Comparison of ENCODE assay signal across 18 cellular contexts in genomic region chr16:12716658-12717057, GRCh38.
DNase-seq lines count a peak whose midpoint lies in the region; ATAC-seq and TF ChIP-seq lines count a peak whose summit lies in the region.
"Had no signal": no experiment of that assay in that cellular context is flagged by ENCODE, and none has a peak within 500 bp of the region (broad histone marks: within the 10 kb centered on the region; RNA-seq: fewer than 3 reads in every experiment).

No MANE protein-coding gene starts in this region.

- H2BK12ac ChIP-seq in H9 (ENCODE audit: insufficient read length, low read depth, low read length) = no peak overlapping the region

- no peaks in the 10 kb centered on the region for H3K27me3 Mint-ChIP-seq in H9 (ENCODE audit: low read depth)
- H3K27me3 Mint-ChIP-seq in effector memory CD8-positive, alpha-beta T cell = no peaks in the 10 kb centered on the region
- H3K27me3 Mint-ChIP-seq: IgD-negative memory B cell had no signal

- ATAC-seq in effector memory CD8-positive, alpha-beta T cell (replicated peaks) = no peak
- no peak for ATAC-seq in GM18868 (IDR thresholded peaks at IDR 0.05; ENCODE audit: unreplicated experiment)
- ATAC-seq: A549; CD8-positive, alpha-beta T cell; HCT116 had no signal

- H2BK15ac ChIP-seq in H9 (ENCODE audit: low read depth, low read length) = no peak overlapping the region

- H3K56ac ChIP-seq in H9 (ENCODE audit: insufficient read length, low read depth, low read length) = no peak overlapping the region

- intact Hi-C loops in testis (cut with DNase I; ENCODE audit: low total_unique reads) = no loop called here

- no peak overlapping the region for H4K5ac ChIP-seq in H9 (ENCODE audit: insufficient read length, low read depth, low read length)

- H3K27me3 ChIP-seq in H9 (ENCODE audit: insufficient read depth, low read length) (no peaks in the 10 kb centered on the region), testis (no peaks in the 10 kb centered on the region)
- H3K27me3 ChIP-seq: BE2C had no signal

- H3K4me2 ChIP-seq in H9 (ENCODE audit: insufficient read depth, insufficient read length, low read length) = no peak overlapping the region
- H3K4me2 ChIP-seq: A549 had no signal

- H3K9me3 Mint-ChIP-seq in H9 = peaks cover 9 to 11% of the 10 kb centered on the region in 2 experiments; a peak in 4 of 5 replicates
- peaks cover 0 to 2% of the 10 kb centered on the region in 2 donors for H3K9me3 Mint-ChIP-seq in effector memory CD8-positive, alpha-beta T cell

- no peak overlapping the region for H2AK5ac ChIP-seq in H9 (ENCODE audit: insufficient read length, low read length)

- no peaks in the 10 kb centered on the region for H4K20me1 ChIP-seq in H9 (ENCODE audit: control insufficient read depth, insufficient read depth, insufficient read length)

- no peaks in the 10 kb centered on the region for H3K79me2 ChIP-seq in H9 (ENCODE audit: insufficient read depth, low read length)

- TF ChIP-seq CTCF in H9 (conservative IDR thresholded peaks at IDR 0.05) = no peak
- TF ChIP-seq CTCF in testis (IDR thresholded peaks at IDR 0.05) = no peak

- H3K4ac ChIP-seq in H9 (ENCODE audit: low read depth, low read length) = no peak overlapping the region

- no peaks in the 10 kb centered on the region for H3K23me2 ChIP-seq in H9 (ENCODE audit: insufficient read length, low read depth, low read length, poor library complexity, severe bottlenecking)

- no peak overlapping the region for H3K18ac ChIP-seq in H9 (ENCODE audit: insufficient read length, low read depth, low read length)

- H2BK5ac ChIP-seq in H9 (ENCODE audit: insufficient read length, low read length) = no peak overlapping the region

- H3K27ac ChIP-seq in H9 (ENCODE audit: insufficient read length, low read depth, low read length) (no peak overlapping the region), testis (no peak overlapping the region)
- H3K27ac ChIP-seq: A549, C4-2B had no signal

- H3K9ac ChIP-seq in H9 (ENCODE audit: extremely low read depth, insufficient read length, low read length) = no peak overlapping the region

- H3K36me3 Mint-ChIP-seq in H9 (ENCODE audit: insufficient read depth in 1 of 3, low read depth in 3 of 3) = peaks cover 3 to 5% (median 4%) of the 10 kb centered on the region in 3 experiments; a peak in 4 of 7 replicates
- H3K36me3 Mint-ChIP-seq in effector memory CD8-positive, alpha-beta T cell (ENCODE audit: insufficient read depth) = peaks cover 7% of the 10 kb centered on the region

- no peaks in the 10 kb centered on the region for H3K79me1 ChIP-seq in H9 (ENCODE audit: insufficient read depth, low read depth, low read length, poor library complexity, severe bottlenecking)

- no peak overlapping the region for H2BK120ac ChIP-seq in H9 (ENCODE audit: low read depth, low read length, poor library complexity, severe bottlenecking)

- no peak overlapping the region for H2BK20ac ChIP-seq in H9 (ENCODE audit: low read depth, low read length, poor library complexity, severe bottlenecking)

- H3K9me3 ChIP-seq in H9 (ENCODE audit: control insufficient read depth, low read depth, low read length) (no peaks in the 10 kb centered on the region), testis (no peaks in the 10 kb centered on the region)
- H3K9me3 ChIP-seq: A549, BE2C had no signal

- no peaks in the 10 kb centered on the region for H3K36me3 ChIP-seq in testis (ENCODE audit: low read depth, missing control alignments)
- H3K36me3 ChIP-seq: BE2C had no signal

- DNase-seq in H9 (no peak), amniotic epithelial cell (ENCODE audit: low read depth) (peak; percentile 43), mesenteric fat pad (ENCODE audit: low spot score) (peak; percentile 45), testis (peak; percentile 31), dedifferentiated amniotic fluid mesenchymal stem cell (ENCODE audit: extremely low spot score) (no peak)
- no peak for DNase-seq in effector memory CD8-positive, alpha-beta T cell
- DNase-seq: BE2C; CD8-positive, alpha-beta T cell; COR-L47; DMS153; DMS79 treated with DMSO at 0.1 percent for 48 hours; EL; GOT3 had no signal

- no peak overlapping the region for H3K14ac ChIP-seq in H9 (ENCODE audit: insufficient read depth, low read length)

- no peak overlapping the region for H2AFZ ChIP-seq in H9 (ENCODE audit: low read length)

- H4K8ac ChIP-seq in H9 (replicated peaks; ENCODE audit: insufficient read length, low read depth, low read length) = no peak overlapping the region

- H4K91ac ChIP-seq in H9 (ENCODE audit: insufficient read length, low read depth, low read length) = no peak overlapping the region

- H3K4me1 ChIP-seq in H9 (ENCODE audit: insufficient read depth, low read length) (no peaks in the 10 kb centered on the region), testis (peaks cover 5% of the 10 kb centered on the region)
- H3K4me1 ChIP-seq: A549, BE2C had no signal

- H3K4me3 ChIP-seq in testis = no peak overlapping the region
- H3K4me3 ChIP-seq: A549 had no signal

- no peak overlapping the region for H3T11ph ChIP-seq in H9 (ENCODE audit: low read length)

- no CpG with 5 or more reads among the region's 3 CpGs for WGBS in H9 (ENCODE audit: extremely low coverage, insufficient read length, low lambda C conversion rate)
- WGBS in testis, 2 donors = 52 to 71% methylated on average over 3 of the region's 3 CpGs

- no peak for TF ChIP-seq POLR2A in testis (IDR thresholded peaks at IDR 0.05)

- no peak overlapping the region for H3K23ac ChIP-seq in H9 (ENCODE audit: insufficient read length, low read depth, low read length)

- no peak overlapping the region for H3K4me3 Mint-ChIP-seq in H9
- no peak overlapping the region for H3K4me3 Mint-ChIP-seq in effector memory CD8-positive, alpha-beta T cell
- H3K4me3 Mint-ChIP-seq: CD8-positive, alpha-beta T cell; IgD-negative memory B cell had no signal

- H3K4me1 Mint-ChIP-seq in H9 = peaks cover 3% of the 10 kb centered on the region in 2 experiments; a peak in 2 of 4 replicates
- H3K4me1 Mint-ChIP-seq in effector memory CD8-positive, alpha-beta T cell (ENCODE audit: low read depth in 2 of 2) = no peaks in the 10 kb centered on the region

- H3K27ac Mint-ChIP-seq in H9 = peak overlapping the region in 2 of 3 experiments; percentile 67 to 90; a peak in 4 of 7 replicates
- H3K27ac Mint-ChIP-seq in effector memory CD8-positive, alpha-beta T cell = no peak overlapping the region
- H3K27ac Mint-ChIP-seq: CD8-positive, alpha-beta T cell; IgD-negative memory B cell had no signal

Comparison
In these comparisons a context has a peak if more than half of its experiments do, and no peak if none do; other contexts are left out.
1. DNase-seq: peak in amniotic epithelial cell (single experiment), mesenteric fat pad (single experiment) and testis (single experiment); none in H9 (single experiment), effector memory CD8-positive, alpha-beta T cell (0 of 3) and dedifferentiated amniotic fluid mesenchymal stem cell (single experiment).
2. H3K27ac Mint-ChIP-seq: peak in H9 (2 of 3); none in effector memory CD8-positive, alpha-beta T cell (0 of 2).